ENCODE assay signal across 10 cellular contexts in the genomic region with DNA sequence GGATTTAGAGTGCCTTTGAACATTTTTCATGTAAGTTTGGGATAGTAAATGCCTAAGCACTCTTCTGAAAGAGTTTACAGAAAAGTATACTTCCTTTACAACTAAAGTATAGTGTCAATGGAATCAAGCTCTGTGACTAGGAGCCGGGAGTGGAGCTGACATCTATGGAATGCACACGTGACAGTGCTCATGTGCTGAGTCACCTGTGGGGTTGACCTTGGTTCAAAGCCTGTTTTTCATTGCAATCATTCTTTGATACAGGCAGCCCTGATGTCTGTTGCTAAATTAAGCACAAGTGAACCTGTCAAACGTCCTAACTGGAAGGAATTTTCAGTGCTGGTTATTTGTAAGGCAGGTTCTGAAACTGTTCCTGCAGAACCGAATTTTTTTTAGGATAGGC.
DNase-seq lines count a peak whose midpoint lies in the region; ATAC-seq and TF ChIP-seq lines count a peak whose summit lies in the region.
"Had no signal": no experiment of that assay in that cellular context is flagged by ENCODE, and none has a peak within 500 bp of the region (broad histone marks: within the 10 kb centered on the region; RNA-seq: fewer than 3 reads in every experiment).

No MANE protein-coding gene starts in this region.

- no peak overlapping the region for H3K4me3 ChIP-seq in PC-3 (ENCODE audit: low read length)
- no peak overlapping the region for H3K4me3 ChIP-seq in lung
- H3K4me3 ChIP-seq: BLaER1 had no signal

- TF ChIP-seq CTCF in PC-3 (conservative IDR thresholded peaks at IDR 0.05; ENCODE audit: low read depth, low read length): no peak
- TF ChIP-seq CTCF in lung (IDR thresholded peaks at IDR 0.05; ENCODE audit: control extremely low read depth, extremely low read depth): no peak

- H3K27ac ChIP-seq in PC-3 (ENCODE audit: low read length) (peak overlapping the region; percentile 77), lung (ENCODE audit: low read depth in 1 of 2, low read length in 1 of 2) (peak overlapping the region in 1 of 2 donors; percentile 88)
- H3K27ac ChIP-seq: BLaER1 had no signal

- BruUV-seq in PC-3 (replicated peaks; lab: Mats Ljungman, UMichigan): no TSS peak

- peaks cover 5% of the 10 kb centered on the region for H3K9me3 ChIP-seq in PC-3 (ENCODE audit: low read length)
- H3K9me3 ChIP-seq in lung (ENCODE audit: control insufficient read depth in 2 of 2, insufficient read depth in 1 of 2, low read length in 1 of 2): peaks cover 12 to 13% of the 10 kb centered on the region in 2 donors

- no peaks in the 10 kb centered on the region for H3K79me2 ChIP-seq in PC-3 (ENCODE audit: low read length)

- POLR2A ChIA-PET in PC-3 (lab: Charles Lee; ENCODE audit: unreplicated experiment): interaction anchor here (0.6 kb wide), 1 partner anchor 270 kb away, joined by 3 read pairs; no protein-coding TSS in a partner anchor

- DNase-seq in AG08396 (ENCODE audit: low spot score) (peak; percentile 77), PC-3 (peak; percentile 75), lung (ENCODE audit: low spot score) (peak; percentile 49), Kasumi-1 (lab: John Stamatoyannopoulos, UW) (no peak), activated gamma-delta T cell treated with Interleukin-2 at 50 U/mL for 16 hours (no peak)
- no peak for DNase-seq in activated CD8-positive, alpha-beta memory T cell treated with anti-CD3 and anti-CD28 coated beads for 24 hours
- DNase-seq: activated CD8-positive, alpha-beta memory T cell treated with anti-CD3 and anti-CD28 coated beads, Interleukin-2, amount 50 U/mL, for 48 hours had no signal

- WGBS in lung, 2 donors: 14 to 15% methylated on average over 4 of the region's 4 CpGs

- intact Hi-C loops in PC-3 (cut with micrococcal nuclease): loop anchor here (5.0 kb wide), 1 partner anchor 81 kb away; a partner anchor contains a TSS

- H3K9me2 ChIP-seq in PC-3 (replicated peaks; ENCODE audit: low read length): no peaks in the 10 kb centered on the region

- ATAC-seq in PC-3: peak; percentile 70
- ATAC-seq in esophagus mucosa: peak; percentile 95
- ATAC-seq in lung (ENCODE audit: insufficient read depth, low FRiP score): peak; percentile 74
- ATAC-seq in GM19463 (IDR thresholded peaks at IDR 0.05; ENCODE audit: unreplicated experiment): no peak

- no peaks in the 10 kb centered on the region for H4K20me1 ChIP-seq in PC-3 (ENCODE audit: low read length)
- H4K20me1 ChIP-seq: BLaER1 had no signal

- peaks cover 23% of the 10 kb centered on the region for H3K4me1 ChIP-seq in PC-3 (ENCODE audit: insufficient read depth, low read length)
- peaks cover 1 to 8% of the 10 kb centered on the region in 2 donors for H3K4me1 ChIP-seq in lung (ENCODE audit: control insufficient read depth in 2 of 2, insufficient read depth in 2 of 2, low read length in 2 of 2)

- H2AFZ ChIP-seq in PC-3 (ENCODE audit: low read length): no peak overlapping the region

- peak overlapping the region; percentile 67 for H3K4me2 ChIP-seq in PC-3 (ENCODE audit: low read length)

- CTCF ChIA-PET in PC-3 (lab: Charles Lee): no interaction called here

- H3K36me3 ChIP-seq in PC-3 (ENCODE audit: low read depth, low read length): no peaks in the 10 kb centered on the region
- H3K36me3 ChIP-seq in lung (ENCODE audit: control insufficient read depth in 2 of 2, insufficient read depth in 2 of 2, low read length in 2 of 2): no peaks in the 10 kb centered on the region
- H3K36me3 ChIP-seq: BLaER1 had no signal

- peak overlapping the region; percentile 32 for H3K9ac ChIP-seq in PC-3 (ENCODE audit: low read length)
- H3K9ac ChIP-seq: BLaER1 had no signal

- H3K27me3 ChIP-seq in PC-3 (ENCODE audit: low read length): no peaks in the 10 kb centered on the region
- no peaks in the 10 kb centered on the region for H3K27me3 ChIP-seq in lung (ENCODE audit: control insufficient read depth, insufficient read depth)
- H3K27me3 ChIP-seq: BLaER1 had no signal

- H3F3A ChIP-seq in PC-3 (ENCODE audit: low read length, unreplicated experiment): peaks cover 4% of the 10 kb centered on the region

Comparison
In these comparisons a context has a peak if more than half of its experiments do, and no peak if none do; other contexts are left out.
1. DNase-seq: peak in AG08396 (single experiment), PC-3 (single experiment) and lung (single experiment); none in activated CD8-positive, alpha-beta memory T cell treated with anti-CD3 and anti-CD28 coated beads for 24 hours (single experiment), Kasumi-1 (0 of 2) and activated gamma-delta T cell treated with Interleukin-2 at 50 U/mL for 16 hours (single experiment).